In the genomic region with DNA sequence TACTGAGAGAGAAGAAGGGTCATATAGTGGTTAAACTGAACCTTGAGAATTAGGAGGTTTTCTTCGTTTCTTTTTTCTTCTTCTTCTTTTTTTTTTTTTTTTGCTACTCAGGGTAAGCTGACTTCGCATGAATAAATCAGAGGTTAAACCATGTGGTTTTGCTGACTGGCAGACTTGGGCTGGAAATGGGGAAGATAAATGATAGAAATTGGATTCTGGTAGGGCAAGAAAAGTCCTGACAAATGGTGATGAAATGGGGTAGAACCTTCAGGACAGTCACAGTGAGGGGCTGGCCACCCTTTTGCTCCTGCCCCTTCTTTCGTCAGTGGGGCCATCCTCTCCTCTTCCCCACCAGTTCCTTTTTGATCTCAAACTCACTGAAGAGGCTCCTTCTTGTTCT, we compare ENCODE assay signal across 10 cellular contexts. TPM values are rescaled to one million over a fixed set of nuclear protein-coding genes. Genes with fewer than 3 reads are reported as not detected.
DNase-seq lines count a peak whose midpoint lies in the region; ATAC-seq and TF ChIP-seq lines count a peak whose summit lies in the region.
"Had no signal": no experiment of that assay in that cellular context is flagged by ENCODE, and none has a peak within 500 bp of the region (broad histone marks: within the 10 kb centered on the region; RNA-seq: fewer than 3 reads in every experiment).

No MANE protein-coding gene starts in this region.

- peaks cover 4% of the 10 kb centered on the region for H3F3A ChIP-seq in OCI-LY1 (ENCODE audit: insufficient read depth, low read length)

- no peaks in the 10 kb centered on the region for H3K9me3 ChIP-seq in OCI-LY1 (ENCODE audit: low read length)

- H3K27me3 Mint-ChIP-seq in endothelial cell (ENCODE audit: unreplicated experiment) = peaks cover 6% of the 10 kb centered on the region

- H3K27ac Mint-ChIP-seq in endothelial cell (ENCODE audit: unreplicated experiment) = no peak overlapping the region

- peak overlapping the region; percentile 89 for H3K27ac ChIP-seq in OCI-LY1 (ENCODE audit: low read depth, low read length, poor library complexity, severe bottlenecking)

- peaks cover 18% of the 10 kb centered on the region for H3K4me1 Mint-ChIP-seq in endothelial cell (ENCODE audit: unreplicated experiment)

- ATAC-seq in HG03025 (IDR thresholded peaks at IDR 0.05; ENCODE audit: low FRiP score, unreplicated experiment) = no peak

- H3K9me2 ChIP-seq in OCI-LY1 (ENCODE audit: low read depth, low read length) = no peaks in the 10 kb centered on the region

- H3K4me3 Mint-ChIP-seq in endothelial cell (ENCODE audit: unreplicated experiment) = peak overlapping the region; percentile 66

- no peaks in the 10 kb centered on the region for H3K9me3 Mint-ChIP-seq in endothelial cell (ENCODE audit: unreplicated experiment)

- H2AFZ ChIP-seq in OCI-LY1 (ENCODE audit: low read length) = no peak overlapping the region

- H3K4me2 ChIP-seq in OCI-LY1 (ENCODE audit: low read length) = peak overlapping the region; percentile 83

- peak overlapping the region; percentile 84 for H3K9ac ChIP-seq in OCI-LY1 (ENCODE audit: low read length)

- H3K36me3 Mint-ChIP-seq in endothelial cell (ENCODE audit: low read depth, unreplicated experiment) = peaks cover 8% of the 10 kb centered on the region

- peaks cover 31% of the 10 kb centered on the region for H3K79me2 ChIP-seq in OCI-LY1 (ENCODE audit: insufficient read depth, low read length)

- no peak for DNase-seq in GM12864 (ENCODE audit: low read depth)
- no peak for DNase-seq in endothelial cell (ENCODE audit: low spot score)
- DNase-seq in renal cortical epithelial cell (ENCODE audit: low read depth) = peak; percentile 81
- no peak for DNase-seq in NCI-H2196 treated with DMSO at 0.1 percent for 48 hours (lab: John Stamatoyannopoulos, UW; ENCODE audit: unreplicated experiment)
- DNase-seq in activated CD4-positive, alpha-beta T cell treated with anti-CD3 and anti-CD28 coated beads for 1 hour = no peak
- DNase-seq in SK-N-DZ (ENCODE audit: low spot score) = no peak
- DNase-seq: activated CD8-positive, alpha-beta memory T cell treated with anti-CD3 and anti-CD28 coated beads, Interleukin-2, amount 50 U/mL, for 48 hours had no signal

- H3K4me3 ChIP-seq in GM12864 (ENCODE audit: low read depth, low read length) (peak overlapping the region; percentile 44), OCI-LY1 (ENCODE audit: low read depth, low read length, poor library complexity, severe bottlenecking) (peak overlapping the region; percentile 91)
- H3K4me3 ChIP-seq: HAP-1 had no signal

- H4K20me1 ChIP-seq in OCI-LY1 (ENCODE audit: insufficient read depth, low read length) = no peaks in the 10 kb centered on the region

- H3K4me1 ChIP-seq in OCI-LY1 (ENCODE audit: insufficient read depth, low read length, severe bottlenecking) = peaks cover 43% of the 10 kb centered on the region

- TF ChIP-seq CTCF in GM12864 (IDR thresholded peaks at IDR 0.05; ENCODE audit: low read depth, low read length, missing control alignments) = no peak
- TF ChIP-seq CTCF in OCI-LY1 (IDR thresholded peaks at IDR 0.05; ENCODE audit: low read length) = no peak
- no peak for TF ChIP-seq CTCF in endothelial cell (IDR thresholded peaks at IDR 0.05; ENCODE audit: unreplicated experiment)

- no peaks in the 10 kb centered on the region for H3K27me3 ChIP-seq in OCI-LY1 (ENCODE audit: insufficient read depth, low read length)

- H3K36me3 ChIP-seq in OCI-LY1 (ENCODE audit: insufficient read depth, low read length) = peaks cover 28% of the 10 kb centered on the region
- H3K36me3 ChIP-seq: HAP-1 had no signal

RNA-seq across cellular contexts. Expression of gene SWAP70, which starts 1.6 kb away (rescaled TPM):
- total RNA-seq in endothelial cell (ENCODE audit: unreplicated experiment) (36.0 TPM), renal cortical epithelial cell (29.2 and 42.7 TPM in 2 replicates)
- polyA plus RNA-seq in SK-N-DZ (2014; cell fraction: cytosol; rRNA removed) = 9.9 and 10.3 TPM in 2 replicates
- polyA plus RNA-seq in SK-N-DZ (2014; cell fraction: nucleus; rRNA removed) = 3.2 and 4.2 TPM in 2 replicates
